25 cellular contexts compared by ENCODE assay signal in the genomic region with DNA sequence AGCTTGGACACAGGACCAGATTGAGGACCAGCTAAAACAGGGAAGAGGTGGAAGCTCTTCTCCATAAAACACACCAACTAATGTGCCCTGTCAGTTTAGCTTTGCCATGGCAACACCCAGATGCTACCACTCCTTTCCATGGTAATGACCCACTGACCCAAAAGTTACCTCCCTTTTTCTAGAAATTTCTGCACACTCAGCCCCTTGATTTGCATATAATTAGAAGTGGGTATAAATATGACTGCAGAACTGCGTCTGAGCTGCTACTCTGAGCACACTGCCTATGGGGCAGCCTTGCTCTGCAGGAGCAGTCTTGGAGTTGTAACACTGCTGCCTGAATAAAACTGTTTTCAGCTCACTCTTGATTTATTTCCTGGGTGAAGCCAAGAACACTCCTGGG. TPM values are rescaled to one million over a fixed set of nuclear protein-coding genes. Genes with fewer than 3 reads are reported as not detected.
DNase-seq lines count a peak whose midpoint lies in the region; ATAC-seq, FAIRE-seq and TF ChIP-seq lines count a peak whose summit lies in the region.
"Had no signal": no experiment of that assay in that cellular context is flagged by ENCODE, and none has a peak within 500 bp of the region (broad histone marks: within the 10 kb centered on the region; RNA-seq: fewer than 3 reads in every experiment).

No MANE protein-coding gene starts in this region.

- no peak overlapping the region for H3K4me3 ChIP-seq in GM12878
- H3K4me3 ChIP-seq: adrenal gland, breast epithelium, colonic mucosa, heart left ventricle, suprapubic skin had no signal

- no peak for TF ChIP-seq RAD21 in GM12878 (IDR thresholded peaks at IDR 0.05; ENCODE audit: insufficient read depth, low read depth, low read length)

- FAIRE-seq in GM12878 (lab: Jason Lieb, UNC): no peak
- FAIRE-seq: D721Med had no signal

- no peaks in the 10 kb centered on the region for H3K4me1 ChIP-seq in GM12878 (ENCODE audit: control insufficient read depth, insufficient read depth, low read length)

- in situ Hi-C loops in GM12878 (cut with MboI): no loop called here

- no peak for ATAC-seq in activated T-cell treated with anti-CD3 and anti-CD28 coated beads, Interleukin-2, amount 50 U/mL, for 72 hours (replicated peaks in 1 of 2)
- no peak for ATAC-seq in GM12878
- ATAC-seq in GM21360 (IDR thresholded peaks at IDR 0.05; ENCODE audit: unreplicated experiment): no peak
- ATAC-seq in HG03108 (IDR thresholded peaks at IDR 0.05; ENCODE audit: unreplicated experiment): no peak
- no peak for ATAC-seq in GM19395 (IDR thresholded peaks at IDR 0.05; ENCODE audit: unreplicated experiment)
- ATAC-seq: heart left ventricle, Right ventricle myocardium inferior had no signal

- DNase-seq in activated T-cell treated with anti-CD3 and anti-CD28 coated beads, Interleukin-2, amount 50 U/mL, for 72 hours: no peak
- DNase-seq in activated T-cell treated with anti-CD3 and anti-CD28 coated beads for 4 hours: no peak
- DNase-seq in GM12878 (ENCODE audit: low read depth, low spot score): no peak
- no peak for DNase-seq in nephron progenitor cell
- DNase-seq: activated CD4-positive, alpha-beta memory T cell treated with anti-CD3 and anti-CD28 coated beads, Interleukin-2, amount 10 ng/mL, durations not matched to agents 7 days and 5 days; activated gamma-delta T cell; adrenal gland; C1 segment of cervical spinal cord; colonic mucosa; effector memory CD4-positive, alpha-beta T cell; foreskin fibroblast; heart left ventricle; Kasumi-1; NCI-H1105; NCI-H1930; NCI-H526 treated with DMSO at 0.1 percent for 48 hours; T1000 had no signal

- H3K27ac ChIP-seq in GM12878 (ENCODE audit: control insufficient read depth, insufficient read depth): no peak overlapping the region
- H3K27ac ChIP-seq: breast epithelium, colonic mucosa, heart left ventricle, suprapubic skin had no signal

- no peaks in the 10 kb centered on the region for H3K27me3 ChIP-seq in GM12878 (replicated peaks in 1 of 2; ENCODE audit: control insufficient read depth in 2 of 2, insufficient read depth in 2 of 2, low read length in 1 of 2)
- H3K27me3 ChIP-seq: adrenal gland, breast epithelium, colonic mucosa, heart left ventricle, suprapubic skin had no signal

- no peak overlapping the region for H3K4me3 Mint-ChIP-seq in activated T-cell treated with anti-CD3 and anti-CD28 coated beads, Interleukin-2, amount 50 U/mL, for 72 hours
- peak overlapping the region; percentile 28 for H3K4me3 Mint-ChIP-seq in nephron progenitor cell
- H3K4me3 Mint-ChIP-seq: activated CD4-positive, alpha-beta memory T cell treated with anti-CD3 and anti-CD28 coated beads, Interleukin-2, amount 10 ng/mL, durations not matched to agents 7 days and 5 days had no signal

- TF ChIP-seq CTCF in GM12878 (IDR thresholded peaks at IDR 0.05 in 2 of 3, conservative IDR thresholded peaks at IDR 0.05 in 1 of 3; ENCODE audit: control insufficient read depth in 2 of 3, extremely low read depth in 1 of 3, insufficient read depth in 1 of 3, low read depth in 3 of 3, low read length in 3 of 3) (no peak), nephron progenitor cell (IDR thresholded peaks at IDR 0.05) (no peak)

- 44% methylated on average over 1 of the region's 1 CpG for WGBS in GM12878 (ENCODE audit: insufficient coverage, insufficient replicate concordance, low lambda C conversion rate, missing lambda C conversion rate)

- intact Hi-C loops in GM12878 (cut with micrococcal nuclease; ENCODE audit: unreplicated experiment): loop anchor here (10.0 kb wide), 1 partner anchor 322 kb away; no protein-coding TSS in a partner anchor

- H3K79me2 ChIP-seq in GM12878 (ENCODE audit: control insufficient read depth, insufficient read depth, low read length): peaks cover 37% of the 10 kb centered on the region

- POLR2A ChIA-PET in GM12878 (lab: Charles Lee): interaction anchor here (0.7 to 1.6 kb wide), 4 partner anchors 9 to 1841 kb away, joined by 3 to 10 read pairs (median 4); no protein-coding TSS in a partner anchor

- TF ChIP-seq EP300 in GM12878 (IDR thresholded peaks at IDR 0.05; ENCODE audit: borderline replicate concordance in 1 of 2, control insufficient read depth in 1 of 2, low read depth in 2 of 2, low read length in 2 of 2): no peak

- peaks cover 44% of the 10 kb centered on the region for H3K4me1 Mint-ChIP-seq in activated T-cell treated with anti-CD3 and anti-CD28 coated beads, Interleukin-2, amount 50 U/mL, for 72 hours (ENCODE audit: low read depth)
- H3K4me1 Mint-ChIP-seq in nephron progenitor cell: peaks cover 62% of the 10 kb centered on the region

- SMC1A ChIA-PET in GM12878 (lab: Charles Lee; ENCODE audit: uncharacterized antibody, unreplicated experiment): interaction anchor here (0.9 to 4.3 kb wide), 9 partner anchors 9 to 147 kb away, joined by 3 to 25 read pairs (median 6); no protein-coding TSS in a partner anchor

- no peaks in the 10 kb centered on the region for H4K20me1 ChIP-seq in GM12878 (ENCODE audit: control insufficient read depth, insufficient read depth)

- CTCF ChIA-PET in GM12878 (lab: Yijun Ruan, JAX): interaction anchor here (0.9 to 2.6 kb wide), 5 partner anchors 9 to 147 kb away, joined by 3 to 8 read pairs (median 6); no protein-coding TSS in a partner anchor

- RAD21 ChIA-PET in GM12878 (lab: Charles Lee; ENCODE audit: unreplicated experiment): interaction anchor here (1.0 to 2.6 kb wide), 4 partner anchors 26 to 147 kb away, joined by 3 to 11 read pairs (median 4); partner anchors contain the start of gene HSP90B1

- no peak overlapping the region for H3K9ac ChIP-seq in GM12878 (ENCODE audit: control insufficient read depth, insufficient read depth, low read length)

- H3K36me3 Mint-ChIP-seq in activated T-cell treated with anti-CD3 and anti-CD28 coated beads, Interleukin-2, amount 50 U/mL, for 72 hours (ENCODE audit: insufficient read depth in 2 of 2): peaks cover 7 to 8% of the 10 kb centered on the region in 2 donors
- H3K36me3 Mint-ChIP-seq in nephron progenitor cell (ENCODE audit: low read depth): peaks cover 18% of the 10 kb centered on the region

- no peaks in the 10 kb centered on the region for H3K9me3 Mint-ChIP-seq in activated T-cell treated with anti-CD3 and anti-CD28 coated beads, Interleukin-2, amount 50 U/mL, for 72 hours
- H3K9me3 Mint-ChIP-seq in nephron progenitor cell: peaks cover 3% of the 10 kb centered on the region
- H3K9me3 Mint-ChIP-seq: activated CD4-positive, alpha-beta memory T cell treated with anti-CD3 and anti-CD28 coated beads, Interleukin-2, amount 10 ng/mL, durations not matched to agents 7 days and 5 days had no signal

- no peak overlapping the region for H2AFZ ChIP-seq in GM12878 (ENCODE audit: control insufficient read depth, low read depth, low read length)

- H3K4me2 ChIP-seq in GM12878 (ENCODE audit: control insufficient read depth, insufficient read depth): no peak overlapping the region

- no peaks in the 10 kb centered on the region for H3K36me3 ChIP-seq in GM12878 (ENCODE audit: control insufficient read depth in 2 of 2, insufficient read depth in 2 of 2, low read length in 1 of 2)
- H3K36me3 ChIP-seq: adrenal gland, breast epithelium, colonic mucosa, heart left ventricle, suprapubic skin had no signal

- no peaks in the 10 kb centered on the region for H3K9me3 ChIP-seq in GM12878 (replicated peaks; ENCODE audit: control insufficient read depth, insufficient read depth, low read length)
- H3K9me3 ChIP-seq: adrenal gland, breast epithelium, colonic mucosa, heart left ventricle, suprapubic skin had no signal

- BruUV-seq in GM12878 (replicated peaks; lab: Mats Ljungman, UMichigan): no TSS peak

- H3K27ac Mint-ChIP-seq in activated T-cell treated with anti-CD3 and anti-CD28 coated beads, Interleukin-2, amount 50 U/mL, for 72 hours: peak overlapping the region; percentile 52
- peak overlapping the region; percentile 90 for H3K27ac Mint-ChIP-seq in nephron progenitor cell
- H3K27ac Mint-ChIP-seq: activated CD4-positive, alpha-beta memory T cell treated with anti-CD3 and anti-CD28 coated beads, Interleukin-2, amount 10 ng/mL, durations not matched to agents 7 days and 5 days had no signal

- H3K27me3 Mint-ChIP-seq in activated T-cell treated with anti-CD3 and anti-CD28 coated beads, Interleukin-2, amount 50 U/mL, for 72 hours (ENCODE audit: low read depth): no peaks in the 10 kb centered on the region
- no peaks in the 10 kb centered on the region for H3K27me3 Mint-ChIP-seq in nephron progenitor cell (ENCODE audit: low read depth, poor library complexity)
- H3K27me3 Mint-ChIP-seq: activated CD4-positive, alpha-beta memory T cell treated with anti-CD3 and anti-CD28 coated beads, Interleukin-2, amount 10 ng/mL, durations not matched to agents 7 days and 5 days had no signal

- TF ChIP-seq POLR2A in GM19099 (IDR thresholded peaks at IDR 0.05; ENCODE audit: extremely low read depth, insufficient read length, low read depth) (peak; percentile 43), GM12878 (IDR thresholded peaks at IDR 0.05; ENCODE audit: low read depth, low read length) (peak; percentile 69)

RNA-seq across cellular contexts. Expression of gene TDG, which starts 3.2 kb away (rescaled TPM):
- total RNA-seq in activated T-cell treated with anti-CD3 and anti-CD28 coated beads, Interleukin-2, amount 50 U/mL, for 72 hours: 10 to 100 TPM; 24.9 to 28.8 TPM
- 63.4 and 64.9 TPM in 2 replicates for total RNA-seq in GM12878 (2013; cell fraction: nucleolus; rRNA removed)
- total RNA-seq in GM12878 (2014; rRNA removed) (47.5 and 57.8 TPM in 2 replicates), GM12878 (2014; rRNA removed; fragmentation: Illumina TruSeq; extraction: Trizol) (53.7 and 56.3 TPM in 2 replicates), GM12878 (2021) (46.7 and 51.9 TPM in 2 replicates)
- polyA plus RNA-seq in GM12878 (2011; ENCODE audit: low read depth): 15.8 TPM
- polyA plus RNA-seq in GM12878 (2011; rRNA removed) (47.5 and 72.3 TPM in 2 replicates), GM12878 (2014; fragmentation: Illumina TruSeq; extraction: Trizol) (63.6 and 70.5 TPM in 2 replicates), GM12878 (2014; fragmentation: Nextera tagmentation; extraction: Ambion mirVana) (10 to 100 TPM; 29.7 to 33.7 TPM), GM12878 (2014; rRNA removed) (44.0 and 50.5 TPM in 2 replicates), GM12878 (2016; fragmentation: Nextera tagmentation; extraction: Ambion mirVana) (10 to 100 TPM; 63.2 to 68.8 TPM)
- polyA plus RNA-seq in GM12878 (2011; cell fraction: cytosol; rRNA removed): 17.1 and 17.3 TPM in 2 replicates
- 58.2 and 62.0 TPM in 2 replicates for polyA plus RNA-seq in GM12878 (2011; cell fraction: nucleus; rRNA removed)
- polyA plus RNA-seq in GM12878 (2012): 24.3 and 25.7 TPM in 2 replicates
- 21.7 and 30.6 TPM in 2 replicates for polyA minus RNA-seq in GM12878 (2011; rRNA and poly(A)+ RNA removed)
- polyA minus RNA-seq in GM12878 (2011; cell fraction: cytosol; rRNA and poly(A)+ RNA removed): 14.6 and 15.5 TPM in 2 replicates
- polyA minus RNA-seq in GM12878 (2011; cell fraction: nucleus; rRNA and poly(A)+ RNA removed): 17.8 and 21.0 TPM in 2 replicates

RNA-seq across cellular contexts. Expression of gene HSP90B1, which starts 32.3 kb away (rescaled TPM):
- total RNA-seq in activated T-cell treated with anti-CD3 and anti-CD28 coated beads, Interleukin-2, amount 50 U/mL, for 72 hours: 100 to 1,000 TPM; 416 to 532 TPM
- 492 and 493 TPM in 2 replicates for total RNA-seq in GM12878 (2013; cell fraction: nucleolus; rRNA removed)
- total RNA-seq in GM12878 (2014; rRNA removed): 298 and 306 TPM in 2 replicates
- total RNA-seq in GM12878 (2014; rRNA removed; fragmentation: Illumina TruSeq; extraction: Trizol): 644 and 702 TPM in 2 replicates
- 511 and 557 TPM in 2 replicates for total RNA-seq in GM12878 (2021)
- polyA plus RNA-seq in GM12878 (2011; ENCODE audit: low read depth): 428 TPM
- 443 and 639 TPM in 2 replicates for polyA plus RNA-seq in GM12878 (2011; rRNA removed)
- polyA plus RNA-seq in GM12878 (2011; cell fraction: cytosol; rRNA removed): 135 and 136 TPM in 2 replicates
- polyA plus RNA-seq in GM12878 (2011; cell fraction: nucleus; rRNA removed): 477 and 595 TPM in 2 replicates
- polyA plus RNA-seq in GM12878 (2012): 568 and 601 TPM in 2 replicates
- 715 and 780 TPM in 2 replicates for polyA plus RNA-seq in GM12878 (2014; fragmentation: Illumina TruSeq; extraction: Trizol)
- 100 to 1,000 TPM; 254 to 414 TPM for polyA plus RNA-seq in GM12878 (2014; fragmentation: Nextera tagmentation; extraction: Ambion mirVana)
- 495 and 564 TPM in 2 replicates for polyA plus RNA-seq in GM12878 (2014; rRNA removed)
- polyA plus RNA-seq in GM12878 (2016; fragmentation: Nextera tagmentation; extraction: Ambion mirVana): 100 to 1,000 TPM; 936 to 968 TPM
- 148 and 211 TPM in 2 replicates for polyA minus RNA-seq in GM12878 (2011; rRNA and poly(A)+ RNA removed)
- 90.8 and 99.4 TPM in 2 replicates for polyA minus RNA-seq in GM12878 (2011; cell fraction: cytosol; rRNA and poly(A)+ RNA removed)
- 145 and 205 TPM in 2 replicates for polyA minus RNA-seq in GM12878 (2011; cell fraction: nucleus; rRNA and poly(A)+ RNA removed)
